26 cellular contexts compared by ENCODE assay signal in genomic region chr5:72601861-72602260, GRCh38.
DNase-seq lines count a peak whose midpoint lies in the region; ATAC-seq, FAIRE-seq and TF ChIP-seq lines count a peak whose summit lies in the region.
"Had no signal": no experiment of that assay in that cellular context is flagged by ENCODE, and none has a peak within 500 bp of the region (broad histone marks: within the 10 kb centered on the region; RNA-seq: fewer than 3 reads in every experiment).

No MANE protein-coding gene starts in this region.

- peaks cover 24% of the 10 kb centered on the region for H3K9me3 ChIP-seq in A549
- H3K9me3 ChIP-seq in PC-9 (ENCODE audit: insufficient read depth, low read depth) = peaks cover 11% of the 10 kb centered on the region; the same call in 1 of the 2 replicates
- H3K9me3 ChIP-seq in mesodermal cell (ENCODE audit: control insufficient read depth, low read length) = peaks cover 27% of the 10 kb centered on the region

- H3K79me2 ChIP-seq in PC-9 (ENCODE audit: low read depth) = no peaks in the 10 kb centered on the region

- TF ChIP-seq RAD21 in A549 (conservative IDR thresholded peaks at IDR 0.05 in 1 of 2, IDR thresholded peaks at IDR 0.05 in 1 of 2) = no peak

- H3K36me3 Mint-ChIP-seq in activated CD4-positive, alpha-beta memory T cell treated with anti-CD3 and anti-CD28 coated beads for 36 hours = no peaks in the 10 kb centered on the region

- H3K4me3 ChIP-seq in A549 (no peak overlapping the region), PC-9 (no peak overlapping the region), dorsolateral prefrontal cortex (no peak overlapping the region), mesodermal cell (ENCODE audit: extremely low read depth, insufficient read depth, low read length, poor library complexity, severe bottlenecking) (no peak overlapping the region)
- H3K4me3 ChIP-seq: GM23248 had no signal

- DNase-seq in A549 (ENCODE audit: low read depth in 1 of 2, low spot score in 1 of 2) = no peak
- no peak for DNase-seq in PC-9
- DNase-seq in dorsolateral prefrontal cortex = no peak
- DNase-seq in activated CD4-positive, alpha-beta memory T cell treated with anti-CD3 and anti-CD28 coated beads for 36 hours = no peak
- DNase-seq in epidermal melanocyte (ENCODE audit: insufficient read length, low spot score) = no peak
- no peak for DNase-seq in NCI-H1105 (lab: John Stamatoyannopoulos, UW)
- DNase-seq: DMS79; GM23248; H9; KG1; NCI-H1092 treated with DMSO at 0.1 percent for 48 hours; NCI-H146; NCI-H2029; NCI-H345; NCI-H524; NCI-H774; NK-92 treated with Interleukin-12 subunit alpha and Interleukin-12 subunit beta, amount 100 ng/mL, for 24 hours had no signal

- no peak for TF ChIP-seq POLR2A in A549 (IDR thresholded peaks at IDR 0.05; ENCODE audit: low read length)

- BruUV-seq in PC-9 (replicated peaks; lab: Mats Ljungman, UMichigan) = no TSS peak

- TF ChIP-seq CTCF in A549 (IDR thresholded peaks at IDR 0.05) = no peak
- TF ChIP-seq CTCF in PC-9 (conservative IDR thresholded peaks at IDR 0.05) = no peak
- no peak for TF ChIP-seq CTCF in dorsolateral prefrontal cortex (IDR thresholded peaks at IDR 0.05 in 54 of 56, conservative IDR thresholded peaks at IDR 0.05 in 2 of 56; ENCODE audit: low read depth in 1 of 56, partially characterized antibody in 56 of 56)

- H3K4me1 Mint-ChIP-seq in activated CD4-positive, alpha-beta memory T cell treated with anti-CD3 and anti-CD28 coated beads for 36 hours (ENCODE audit: low read depth) = no peaks in the 10 kb centered on the region
- H3K4me1 Mint-ChIP-seq: CD14-positive monocyte had no signal

- no peak for FAIRE-seq in A549 (lab: Jason Lieb, UNC)
- FAIRE-seq: GM12891, HepG2, RCC 7860 had no signal

- H3K4me1 ChIP-seq in A549 (peaks cover 42% of the 10 kb centered on the region), PC-9 (replicated peaks; ENCODE audit: insufficient read depth) (peaks cover 45% of the 10 kb centered on the region), mesodermal cell (ENCODE audit: control insufficient read depth, insufficient read depth, low read length, poor library complexity, severe bottlenecking) (peaks cover 38% of the 10 kb centered on the region)

- no peak overlapping the region for H2AFZ ChIP-seq in PC-9
- H2AFZ ChIP-seq: GM23248 had no signal

- WGBS in A549 (ENCODE audit: missing lambda C conversion rate) = 71% methylated on average over 1 of the region's 1 CpG
- 100% methylated on average over 1 of the region's 1 CpG; no CpG with 5 or more reads in 1 of the 2 experiments for WGBS in mesodermal cell (ENCODE audit: insufficient coverage in 2 of 2), 2 experiments

- no peaks in the 10 kb centered on the region for H4K20me1 ChIP-seq in PC-9 (ENCODE audit: insufficient read depth)

- H3K36me3 ChIP-seq in PC-9 (ENCODE audit: low read depth) (no peaks in the 10 kb centered on the region), mesodermal cell (ENCODE audit: control insufficient read depth, insufficient read depth, low read length) (no peaks in the 10 kb centered on the region)

- POLR2A ChIA-PET in A549 (lab: Yijun Ruan, JAX) = no interaction called here
- POLR2A ChIA-PET in PC-9 (lab: Charles Lee; ENCODE audit: unreplicated experiment) = interaction anchor here (1.0 to 1.5 kb wide), 2 partner anchors 13 to 543 kb away, joined by 3 to 7 read pairs; no protein-coding TSS in a partner anchor
- POLR2A ChIA-PET in activated CD4-positive, alpha-beta memory T cell treated with anti-CD3 and anti-CD28 coated beads for 36 hours (lab: Charles Lee) = no interaction called here

- no peak overlapping the region; the same call in 2 of the 3 replicates for H3K4me2 ChIP-seq in A549
- H3K4me2 ChIP-seq in PC-9 = peak overlapping the region; percentile 76; the same call in 1 of the 2 replicates

- no peaks in the 10 kb centered on the region for H3K9me2 ChIP-seq in PC-9 (ENCODE audit: insufficient read depth)

- no peaks in the 10 kb centered on the region for H3K9me3 Mint-ChIP-seq in activated CD4-positive, alpha-beta memory T cell treated with anti-CD3 and anti-CD28 coated beads for 36 hours

- peak overlapping the region; percentile 89 to 97 for H3K27ac ChIP-seq in A549
- H3K27ac ChIP-seq in PC-9 = peak overlapping the region; percentile 96
- H3K27ac ChIP-seq in dorsolateral prefrontal cortex = peak overlapping the region in 33 of 59 donors; percentile 19 to 86 (median 72)
- H3K27ac ChIP-seq in mesodermal cell (ENCODE audit: low read depth, low read length, severe bottlenecking) = peak overlapping the region; percentile 76
- H3K27ac ChIP-seq: HL-60 had no signal

- intact Hi-C loops in PC-9 (cut with micrococcal nuclease; ENCODE audit: unreplicated experiment) = no loop called here
- intact Hi-C loops in dorsolateral prefrontal cortex (cut with DNase I) = loop anchor here (10.0 kb wide), 1 partner anchor 243 kb away; no protein-coding TSS in a partner anchor
- intact Hi-C loops in activated CD4-positive, alpha-beta memory T cell treated with anti-CD3 and anti-CD28 coated beads for 36 hours (cut with micrococcal nuclease) = no loop called here

- peaks cover 27% of the 10 kb centered on the region for H3F3A ChIP-seq in PC-9 (ENCODE audit: insufficient read depth, low read depth)

- H3K27me3 ChIP-seq in PC-9 (ENCODE audit: insufficient read depth, low read depth) = no peaks in the 10 kb centered on the region
- H3K27me3 ChIP-seq in dorsolateral prefrontal cortex = no peaks in the 10 kb centered on the region

- H3K27me3 Mint-ChIP-seq in activated CD4-positive, alpha-beta memory T cell treated with anti-CD3 and anti-CD28 coated beads for 36 hours = peaks cover 8% of the 10 kb centered on the region

- no peak for TF ChIP-seq EP300 in A549 (IDR thresholded peaks at IDR 0.05)

- ATAC-seq in A549 (no peak), HG02973 (IDR thresholded peaks at IDR 0.05; ENCODE audit: unreplicated experiment) (no peak)
- ATAC-seq: HepG2, Right ventricle myocardium inferior had no signal

- CTCF ChIA-PET in A549 (lab: Yijun Ruan, JAX) (interaction anchor here (1.9 to 3.0 kb wide), 2 partner anchors 9 to 20 kb away, joined by 5 to 18 read pairs; no protein-coding TSS in a partner anchor), PC-9 (lab: Charles Lee) (no interaction called here)
- CTCF ChIA-PET in activated CD4-positive, alpha-beta memory T cell treated with anti-CD3 and anti-CD28 coated beads for 36 hours (lab: Charles Lee) = interaction anchor here (2.1 kb wide), 1 partner anchor 9 kb away, joined by 9 read pairs; no protein-coding TSS in a partner anchor

- H3K27ac Mint-ChIP-seq in activated CD4-positive, alpha-beta memory T cell treated with anti-CD3 and anti-CD28 coated beads for 36 hours = no peak overlapping the region
- H3K27ac Mint-ChIP-seq: B cell, CD14-positive monocyte, H9 had no signal

- H3K4me3 Mint-ChIP-seq in activated CD4-positive, alpha-beta memory T cell treated with anti-CD3 and anti-CD28 coated beads for 36 hours = no peak overlapping the region
- H3K4me3 Mint-ChIP-seq: B cell, CD14-positive monocyte, H9 had no signal

TF ChIP-seq in A549, 52 proteins besides CTCF, POLR2A, EP300 and RAD21:
- TF ChIP-seq HEYL (CRISPR knock-in tag; IDR thresholded peaks at IDR 0.05) = no peak
- TF ChIP-seq KDM1A (IDR thresholded peaks at IDR 0.05; ENCODE audit: low read depth) = peak; percentile 50; the same call in 1 of the 2 replicates

Comparison
In these comparisons a context has a peak if more than half of its experiments do, and no peak if none do; other contexts are left out.
1. intact Hi-C loops: an anchor here in dorsolateral prefrontal cortex (10.0 kb wide); none called in PC-9 and activated CD4-positive, alpha-beta memory T cell treated with anti-CD3 and anti-CD28 coated beads for 36 hours.